In genomic region chr2:23508066-23508390, GRCh38 we compare ENCODE assay signal across 25 cellular contexts.
"Had no signal": no experiment of that assay in that cellular context is flagged by ENCODE, and none has a peak within 500 bp of the region (broad histone marks: within the 10 kb centered on the region; RNA-seq: fewer than 3 reads in every experiment).

No MANE protein-coding gene starts in this region.

- H3K4me1 Mint-ChIP-seq: activated naive CD4-positive, alpha-beta T cell treated with anti-CD3 and anti-CD28 coated beads, Interleukin-2, amount 50 U/mL, for 24 hours had no signal

- H3K36me3 Mint-ChIP-seq: activated CD8-positive, alpha-beta memory T cell treated with anti-CD3 and anti-CD28 coated beads, Interleukin-2, amount 10 ng/mL, durations not matched to agents 7 days and 5 days; activated naive CD4-positive, alpha-beta T cell treated with anti-CD3 and anti-CD28 coated beads, Interleukin-2, amount 50 U/mL, for 24 hours had no signal

- H3K4me1 ChIP-seq: breast epithelium had no signal

- H3K9me3 ChIP-seq: breast epithelium had no signal

- DNase-seq: activated B cell treated with CpG ODN at 0.5 μM for 24 hours; activated CD4-positive, alpha-beta T cell treated with anti-CD3 and anti-CD28 coated beads for 1 hour; activated CD4-positive, alpha-beta T cell treated with anti-CD3 and anti-CD28 coated beads, Interleukin-2, amount 10 ng/mL, durations not matched to agents 24 days and 14 days; activated CD4-positive, alpha-beta T cell treated with anti-CD3 and anti-CD28 coated beads, Interleukin-2, amount 50 U/mL, for 48 hours; activated CD8-positive, alpha-beta memory T cell treated with anti-CD3 and anti-CD28 coated beads, Interleukin-2, amount 10 ng/mL, durations not matched to agents 7 days and 5 days; activated effector memory CD4-positive, alpha-beta T cell treated with Interleukin-2 at 50 U/mL for 16 hours; activated naive CD4-positive, alpha-beta T cell; activated T-cell treated with anti-CD3 and anti-CD28 coated beads, Interleukin-2, amount 50 U/mL, for 24 hours; caudate nucleus; KG1; NCI-H1048; NCI-H146; NCI-H1930; NCI-H2171 treated with DMSO at 0.1 percent for 48 hours; NCI-H345; NCI-H510A; NCI-H526 treated with DMSO at 0.1 percent for 48 hours; NCI-H82; RPMI8226; SW 1271 had no signal

- H3K4me3 Mint-ChIP-seq: activated B cell treated with CpG ODN at 0.5 μM for 24 hours; activated CD4-positive, alpha-beta T cell treated with anti-CD3 and anti-CD28 coated beads, Interleukin-2, amount 10 ng/mL, durations not matched to agents 24 days and 14 days; activated CD8-positive, alpha-beta memory T cell treated with anti-CD3 and anti-CD28 coated beads, Interleukin-2, amount 10 ng/mL, durations not matched to agents 7 days and 5 days; activated naive CD4-positive, alpha-beta T cell treated with anti-CD3 and anti-CD28 coated beads, Interleukin-2, amount 50 U/mL, for 24 hours; activated T-cell treated with anti-CD3 and anti-CD28 coated beads, Interleukin-2, amount 50 U/mL, for 24 hours; activated T-helper 1 cell treated with anti-CD3 and anti-CD28 coated beads, Interleukin-12 subunit alpha, Interleukin-12 subunit beta, Interleukin-2, Interleukin-4 antibody, amounts not matched to agents 30 ng/mL and 10 ng/mL and 1 ng/mL, durations not matched to agents 14 hours and 24 hours and 36 hours; T-helper 1 cell treated with Interleukin-12 subunit alpha and Interleukin-12 subunit beta and Interleukin-4 antibody, amounts not matched to agents 30 μg/mL and 1 μg/mL, for 36 hours had no signal

- H3K9me3 Mint-ChIP-seq: activated B cell treated with CpG ODN at 0.5 μM for 24 hours; activated CD4-positive, alpha-beta T cell treated with anti-CD3 and anti-CD28 coated beads, Interleukin-2, amount 10 ng/mL, durations not matched to agents 24 days and 14 days; activated naive CD4-positive, alpha-beta T cell treated with anti-CD3 and anti-CD28 coated beads, Interleukin-2, amount 50 U/mL, for 24 hours; activated T-cell treated with anti-CD3 and anti-CD28 coated beads, Interleukin-2, amount 50 U/mL, for 24 hours; activated T-helper 1 cell treated with anti-CD3 and anti-CD28 coated beads, Interleukin-12 subunit alpha, Interleukin-12 subunit beta, Interleukin-2, Interleukin-4 antibody, amounts not matched to agents 30 ng/mL and 10 ng/mL and 1 ng/mL, durations not matched to agents 14 hours and 24 hours and 36 hours; T-helper 1 cell treated with Interleukin-12 subunit alpha and Interleukin-12 subunit beta and Interleukin-4 antibody, amounts not matched to agents 30 μg/mL and 1 μg/mL, for 36 hours had no signal

- H3K27ac ChIP-seq: SK-N-MC had no signal

- H3K27me3 Mint-ChIP-seq: activated B cell treated with CpG ODN at 0.5 μM for 24 hours; activated naive CD4-positive, alpha-beta T cell treated with anti-CD3 and anti-CD28 coated beads, Interleukin-2, amount 50 U/mL, for 24 hours; activated T-cell treated with anti-CD3 and anti-CD28 coated beads, Interleukin-2, amount 50 U/mL, for 24 hours had no signal

- H3K27me3 ChIP-seq: breast epithelium had no signal

- H3K27ac Mint-ChIP-seq: activated B cell treated with CpG ODN at 0.5 μM for 24 hours; activated CD4-positive, alpha-beta T cell treated with anti-CD3 and anti-CD28 coated beads, Interleukin-2, amount 10 ng/mL, durations not matched to agents 24 days and 14 days; activated CD8-positive, alpha-beta memory T cell treated with anti-CD3 and anti-CD28 coated beads, Interleukin-2, amount 10 ng/mL, durations not matched to agents 7 days and 5 days; activated naive CD4-positive, alpha-beta T cell treated with anti-CD3 and anti-CD28 coated beads, Interleukin-2, amount 50 U/mL, for 24 hours; activated T-cell treated with anti-CD3 and anti-CD28 coated beads, Interleukin-2, amount 50 U/mL, for 24 hours; activated T-helper 1 cell treated with anti-CD3 and anti-CD28 coated beads, Interleukin-12 subunit alpha, Interleukin-12 subunit beta, Interleukin-2, Interleukin-4 antibody, amounts not matched to agents 30 ng/mL and 10 ng/mL and 1 ng/mL, durations not matched to agents 14 hours and 24 hours and 36 hours; T-helper 1 cell treated with Interleukin-12 subunit alpha and Interleukin-12 subunit beta and Interleukin-4 antibody, amounts not matched to agents 30 μg/mL and 1 μg/mL, for 36 hours had no signal

- H3K36me3 ChIP-seq: breast epithelium had no signal

- H3K4me3 ChIP-seq: breast epithelium, SK-N-MC had no signal
